ENCODE assay signal across 1 cellular context in genomic region chr12:105085537-105085936, GRCh38.
TF ChIP-seq lines count a peak whose summit lies in the region.

No MANE protein-coding gene starts in this region.

TF ChIP-seq in SK-N-SH, 30 proteins besides CTCF, POLR2A, EP300 and RAD21:
- TF ChIP-seq JUND (IDR thresholded peaks at IDR 0.05) (no peak), TEAD4 (IDR thresholded peaks at IDR 0.05; ENCODE audit: borderline replicate concordance, insufficient read depth) (no peak), MXI1 (IDR thresholded peaks at IDR 0.05; ENCODE audit: low read depth, low read length) (no peak), RXRA (IDR thresholded peaks at IDR 0.05; ENCODE audit: borderline replicate concordance, low read depth) (no peak), RFX5 (IDR thresholded peaks at IDR 0.05; ENCODE audit: low read length) (no peak), SIN3A (IDR thresholded peaks at IDR 0.05; ENCODE audit: borderline replicate concordance, low read depth, low read length) (no peak)
TF ChIP-seq in SK-N-SH: peak in this region for 0.
